In genomic region chr12:56081393-56082347, GRCh38 we compare ENCODE assay signal across 9 cellular contexts. TPM values are rescaled to one million over a fixed set of nuclear protein-coding genes. Genes with fewer than 3 reads are reported as not detected.
DNase-seq lines count a peak whose midpoint lies in the region; ATAC-seq, FAIRE-seq and TF ChIP-seq lines count a peak whose summit lies in the region.
"Had no signal": no experiment of that assay in that cellular context is flagged by ENCODE, and none has a peak within 500 bp of the region (broad histone marks: within the 10 kb centered on the region; RNA-seq: fewer than 3 reads in every experiment).

No MANE protein-coding gene starts in this region.

- TF ChIP-seq CTCF in CD4-positive, alpha-beta T cell (IDR thresholded peaks at IDR 0.05), result no peak
- TF ChIP-seq CTCF in pancreas (IDR thresholded peaks at IDR 0.05), result no peak

- H3K27me3 Mint-ChIP-seq in CD4-positive, alpha-beta T cell, result peaks cover 17% of the 10 kb centered on the region
- no peaks in the 10 kb centered on the region for H3K27me3 Mint-ChIP-seq in T-helper 17 cell

- peak overlapping the region; percentile 89 for H3K9ac ChIP-seq in iPS-15b (ENCODE audit: low read depth, low read length)

- 10 to 17% methylated on average over 6 of the region's 6 CpGs for WGBS in pancreas, 2 donors

- peak overlapping the region; percentile 83 for H3K4me3 Mint-ChIP-seq in CD4-positive, alpha-beta T cell
- peak overlapping the region; percentile 87 for H3K4me3 Mint-ChIP-seq in T-helper 17 cell

- DNase-seq in CD4-positive, alpha-beta T cell, result no peak
- DNase-seq in T-helper 17 cell, result no peak
- peak; percentile 60 to 79 (median 61) for DNase-seq in pancreas
- no peak for DNase-seq in kidney glomerular epithelial cell (lab: John Stamatoyannopoulos, UW)
- DNase-seq in retina, result no peak
- DNase-seq: MG63 had no signal

- FAIRE-seq in pancreas (lab: Jason Lieb, UNC), result no peak

- intact Hi-C loops in CD4-positive, alpha-beta T cell (cut with DNase I, micrococcal nuclease), result loop anchor here in 1 of 2 experiments (2.0 kb wide), 1 partner anchor 19 kb away; no protein-coding TSS in a partner anchor
- intact Hi-C loops in pancreas (cut with DNase I), result no loop called here

- no peak overlapping the region for H3K27ac Mint-ChIP-seq in CD4-positive, alpha-beta T cell
- H3K27ac Mint-ChIP-seq in T-helper 17 cell, result no peak overlapping the region

- ATAC-seq in CD4-positive, alpha-beta T cell (ENCODE audit: poor library complexity), result no peak
- no peak for ATAC-seq in T-helper 17 cell
- peak; percentile 7 to 42 (median 37) for ATAC-seq in pancreas
- no peak for ATAC-seq in HG02588 (IDR thresholded peaks at IDR 0.05; ENCODE audit: unreplicated experiment)
- no peak for ATAC-seq in GM19397 (IDR thresholded peaks at IDR 0.05; ENCODE audit: unreplicated experiment)

- peaks cover 14% of the 10 kb centered on the region for H3K27me3 ChIP-seq in CD4-positive, alpha-beta T cell (ENCODE audit: control insufficient read depth, insufficient read depth, low read length)
- H3K27me3 ChIP-seq in iPS-15b (ENCODE audit: control insufficient read depth, insufficient read depth, low read length) (no peaks in the 10 kb centered on the region), pancreas (no peaks in the 10 kb centered on the region)
- H3K27me3 ChIP-seq: MG63 had no signal

- no peaks in the 10 kb centered on the region for H3K36me3 Mint-ChIP-seq in CD4-positive, alpha-beta T cell (ENCODE audit: low read depth)
- H3K36me3 Mint-ChIP-seq in T-helper 17 cell (ENCODE audit: low read depth), result no peaks in the 10 kb centered on the region

- POLR2A ChIA-PET in CD4-positive, alpha-beta T cell (lab: Charles Lee), result interaction anchor here (0.9 to 3.7 kb wide), 3 partner anchors 23 to 108 kb away, joined by 3 to 35 read pairs (median 4); partner anchors contain the start of genes PA2G4, RAB5B and RPL41

- peaks cover 17% of the 10 kb centered on the region for H3K36me3 ChIP-seq in iPS-15b (ENCODE audit: control insufficient read depth, insufficient read depth, low read length)
- peaks cover 0 to 10% (median 0%) of the 10 kb centered on the region in 3 donors for H3K36me3 ChIP-seq in pancreas
- H3K36me3 ChIP-seq: MG63 had no signal

- CTCF ChIA-PET in CD4-positive, alpha-beta T cell (lab: Charles Lee), result interaction anchor here (5.1 kb wide), 1 partner anchor 22 kb away, joined by 32 read pairs; the partner anchor contains the start of gene PA2G4

- no peak overlapping the region for H3K27ac ChIP-seq in CD4-positive, alpha-beta T cell (ENCODE audit: low read depth, low read length)
- H3K27ac ChIP-seq in pancreas, result peak overlapping the region; percentile 94 to 97 (median 96)

- H3K9me3 Mint-ChIP-seq in CD4-positive, alpha-beta T cell, result no peaks in the 10 kb centered on the region

- H3K4me3 ChIP-seq in iPS-15b (ENCODE audit: low read depth, low read length) (peak overlapping the region; percentile 90), pancreas (peak overlapping the region; percentile 43 to 91 (median 76))
- H3K4me3 ChIP-seq: MG63 had no signal

- peaks cover 14% of the 10 kb centered on the region for H3K4me1 Mint-ChIP-seq in CD4-positive, alpha-beta T cell (ENCODE audit: low read depth)
- peaks cover 5% of the 10 kb centered on the region for H3K4me1 Mint-ChIP-seq in T-helper 17 cell

- no peaks in the 10 kb centered on the region for H3K9me3 ChIP-seq in CD4-positive, alpha-beta T cell (ENCODE audit: control insufficient read depth, low read length)
- H3K9me3 ChIP-seq in T-helper 17 cell (ENCODE audit: control insufficient read depth, low read length, poor library complexity, severe bottlenecking) (no peaks in the 10 kb centered on the region), iPS-15b (ENCODE audit: control insufficient read depth, insufficient read depth, low read length) (no peaks in the 10 kb centered on the region), pancreas (no peaks in the 10 kb centered on the region)
- H3K9me3 ChIP-seq: MG63 had no signal

- peaks cover 18% of the 10 kb centered on the region for H3K4me1 ChIP-seq in iPS-15b (ENCODE audit: control insufficient read depth, insufficient read depth, low read length)
- peaks cover 11 to 22% (median 22%) of the 10 kb centered on the region in 3 donors for H3K4me1 ChIP-seq in pancreas

RNA-seq across cellular contexts. Expression of gene ERBB3, which starts 1.7 kb away (rescaled TPM):
- total RNA-seq in CD4-positive, alpha-beta T cell, result under 1 TPM; 0.22 to 0.47 TPM
- total RNA-seq in T-helper 17 cell (under 1 TPM; 0.60 to 0.80 TPM), pancreas (100 to 1,000 TPM in 1 of 6 donors, 10 to 100 TPM in 5; 29.5 to 106 (median 50.7) TPM)
- polyA plus RNA-seq in pancreas, result 10 to 100 TPM; 35.1 to 50.1 TPM

RNA-seq across cellular contexts. Expression of gene PA2G4, which starts 22.7 kb away (rescaled TPM):
- total RNA-seq in CD4-positive, alpha-beta T cell, result 10 to 100 TPM; 51.0 to 61.0 TPM
- total RNA-seq in T-helper 17 cell (10 to 100 TPM; 62.0 to 76.2 TPM), pancreas (10 to 100 TPM; 30.1 to 59.8 (median 42.7) TPM)
- 10 to 100 TPM; 38.2 to 43.5 TPM for polyA plus RNA-seq in pancreas

RNA-seq across cellular contexts. Expression of gene RPL41, which starts 34.8 kb away (rescaled TPM):
- 1,000 to 10,000 TPM; 5,865 to 5,989 TPM for total RNA-seq in CD4-positive, alpha-beta T cell
- total RNA-seq in T-helper 17 cell (1,000 to 10,000 TPM; 5,484 to 5,668 TPM), pancreas (1,000 to 10,000 TPM; 2,275 to 3,960 (median 2,741) TPM)
- 1,000 to 10,000 TPM; 1,821 to 3,381 TPM for polyA plus RNA-seq in pancreas

RNA-seq across cellular contexts. Expression of gene ZC3H10, which starts 36.4 kb away (rescaled TPM):
- 1 to 10 TPM; 6.3 to 8.9 TPM for total RNA-seq in CD4-positive, alpha-beta T cell
- total RNA-seq in T-helper 17 cell (1 to 10 TPM; 6.8 to 8.7 TPM), pancreas (1 to 10 TPM; 2.6 to 4.1 (median 3.2) TPM)
- 1 to 10 TPM; 1.9 to 3.0 TPM for polyA plus RNA-seq in pancreas

RNA-seq across cellular contexts. Expression of gene RPS26, which starts 40.0 kb away (rescaled TPM):
- 100 to 1,000 TPM; 118 to 126 TPM for total RNA-seq in CD4-positive, alpha-beta T cell
- total RNA-seq in T-helper 17 cell (10 to 100 TPM; 46.9 to 72.3 TPM), pancreas (10 to 100 TPM; 13.8 to 37.2 (median 27.5) TPM)
- polyA plus RNA-seq in pancreas, result 100 to 1,000 TPM; 438 to 593 TPM

Comparison
In these comparisons a context has a peak if more than half of its experiments do, and no peak if none do; other contexts are left out.
1. ATAC-seq: peak in pancreas (4 of 4); none in CD4-positive, alpha-beta T cell (single experiment), T-helper 17 cell (single experiment), HG02588 (single experiment) and GM19397 (single experiment).
2. DNase-seq: peak in pancreas (6 of 6); none in CD4-positive, alpha-beta T cell (0 of 10), T-helper 17 cell (0 of 3), kidney glomerular epithelial cell (single experiment) and retina (single experiment).
3. RNA of gene ERBB3, which starts 1.7 kb away (total RNA-seq): 29.5 to 106 TPM in pancreas; 0.60 to 0.80 TPM in T-helper 17 cell and 0.22 to 0.47 TPM in CD4-positive, alpha-beta T cell; every median in the first group is over 10 times any median in the second.